Comparison of ENCODE assay signal across 12 cellular contexts in genomic region chr17:17561408-17562144, GRCh38. TPM values are rescaled to one million over a fixed set of nuclear protein-coding genes. Genes with fewer than 3 reads are reported as not detected.
DNase-seq lines count a peak whose midpoint lies in the region; ATAC-seq and TF ChIP-seq lines count a peak whose summit lies in the region.
"Had no signal": no experiment of that assay in that cellular context is flagged by ENCODE, and none has a peak within 500 bp of the region (broad histone marks: within the 10 kb centered on the region; RNA-seq: fewer than 3 reads in every experiment).

No MANE protein-coding gene starts in this region.

- peaks cover 0 to 41% (median 6%) of the 10 kb centered on the region in 11 experiments; a peak in 10 of 22 replicates for H4K20me1 ChIP-seq in BLaER1 treated with 17β-estradiol and CSF1 and Interleukin-3, amounts not matched to agents 10 nM and 100 nM
- H4K20me1 ChIP-seq in osteoblast (ENCODE audit: insufficient read depth, low read length), result peaks cover 7% of the 10 kb centered on the region

- H3K9me3 ChIP-seq in BLaER1 treated with 17β-estradiol and CSF1 and Interleukin-3, amounts not matched to agents 10 nM and 100 nM (replicated peaks in 1 of 11), result no peaks in the 10 kb centered on the region
- no peaks in the 10 kb centered on the region for H3K9me3 ChIP-seq in RWPE2 (ENCODE audit: severe bottlenecking)
- no peaks in the 10 kb centered on the region for H3K9me3 ChIP-seq in left ventricle myocardium inferior (replicated peaks)
- H3K9me3 ChIP-seq in osteoblast (ENCODE audit: low read depth, low read length), result no peaks in the 10 kb centered on the region
- H3K9me3 ChIP-seq: SJCRH30 had no signal

- no peaks in the 10 kb centered on the region for H3K79me2 ChIP-seq in osteoblast (ENCODE audit: insufficient read depth, low read length)

- intact Hi-C loops in left ventricle myocardium inferior (cut with micrococcal nuclease), result loop anchor here (10.0 kb wide), 1 partner anchor 57 kb away; no protein-coding TSS in a partner anchor

- peak overlapping the region; percentile 63 to 87 (median 78); a peak in 21 of 22 replicates for H3K27ac ChIP-seq in BLaER1 treated with 17β-estradiol and CSF1 and Interleukin-3, amounts not matched to agents 10 nM and 100 nM
- H3K27ac ChIP-seq in RWPE2 (ENCODE audit: poor library complexity, severe bottlenecking) (peak overlapping the region; percentile 39), left ventricle myocardium inferior (replicated peaks) (peak overlapping the region; percentile 36), osteoblast (ENCODE audit: low read depth, low read length) (peak overlapping the region; percentile 45)
- H3K27ac ChIP-seq: SJCRH30 had no signal

- peak; percentile 75 for ATAC-seq in RWPE2 (ENCODE audit: low read depth)
- ATAC-seq in HG03439 (IDR thresholded peaks at IDR 0.05; ENCODE audit: unreplicated experiment), result no peak
- ATAC-seq in HG02759 (IDR thresholded peaks at IDR 0.05; ENCODE audit: unreplicated experiment), result no peak

- H3K27me3 ChIP-seq in BLaER1 treated with 17β-estradiol and CSF1 and Interleukin-3, amounts not matched to agents 10 nM and 100 nM, result peaks cover 0 to 6% (median 0%) of the 10 kb centered on the region in 11 experiments; a peak in 1 of 22 replicates
- no peaks in the 10 kb centered on the region for H3K27me3 ChIP-seq in RWPE2 (ENCODE audit: insufficient read depth, poor library complexity, severe bottlenecking)
- no peaks in the 10 kb centered on the region for H3K27me3 ChIP-seq in left ventricle myocardium inferior (ENCODE audit: low read depth)
- H3K27me3 ChIP-seq in osteoblast (ENCODE audit: insufficient read depth, low read length), result no peaks in the 10 kb centered on the region
- H3K27me3 ChIP-seq: SJCRH30 had no signal

- TF ChIP-seq CTCF in RWPE2 (IDR thresholded peaks at IDR 0.05; ENCODE audit: poor library complexity, severe bottlenecking), result no peak
- TF ChIP-seq CTCF in left ventricle myocardium inferior (IDR thresholded peaks at IDR 0.05; ENCODE audit: borderline replicate concordance), result no peak
- no peak for TF ChIP-seq CTCF in osteoblast (IDR thresholded peaks at IDR 0.05; ENCODE audit: extremely low read depth, low read depth, low read length)

- peaks cover 47 to 100% (median 97%) of the 10 kb centered on the region in 10 experiments for H3K4me1 ChIP-seq in BLaER1 treated with 17β-estradiol and CSF1 and Interleukin-3, amounts not matched to agents 10 nM and 100 nM
- H3K4me1 ChIP-seq in RWPE2 (ENCODE audit: insufficient read depth, poor library complexity, severe bottlenecking) (peaks cover 15% of the 10 kb centered on the region), left ventricle myocardium inferior (peaks cover 47% of the 10 kb centered on the region), osteoblast (ENCODE audit: insufficient read depth, low read length) (peaks cover 15% of the 10 kb centered on the region)

- peak overlapping the region; percentile 85 for H2AFZ ChIP-seq in osteoblast (ENCODE audit: low read length)

- peak overlapping the region in 7 of 10 experiments; percentile 3 to 55 (median 30); a peak in 10 of 20 replicates for H3K4me3 ChIP-seq in BLaER1 treated with 17β-estradiol and CSF1 and Interleukin-3, amounts not matched to agents 10 nM and 100 nM
- no peak overlapping the region for H3K4me3 ChIP-seq in RWPE2 (ENCODE audit: severe bottlenecking)
- peak overlapping the region; percentile 17 for H3K4me3 ChIP-seq in left ventricle myocardium inferior
- H3K4me3 ChIP-seq in osteoblast (ENCODE audit: insufficient read depth, low read length), result peak overlapping the region; percentile 22
- H3K4me3 ChIP-seq: SJCRH30 had no signal

- no peaks in the 10 kb centered on the region for H3K36me3 ChIP-seq in BLaER1 treated with 17β-estradiol and CSF1 and Interleukin-3, amounts not matched to agents 10 nM and 100 nM
- H3K36me3 ChIP-seq in RWPE2 (ENCODE audit: low read depth), result no peaks in the 10 kb centered on the region
- no peaks in the 10 kb centered on the region for H3K36me3 ChIP-seq in left ventricle myocardium inferior
- H3K36me3 ChIP-seq in osteoblast (ENCODE audit: insufficient read depth, low read length), result no peaks in the 10 kb centered on the region
- H3K36me3 ChIP-seq: SJCRH30 had no signal

- H3K4me2 ChIP-seq in BLaER1 treated with 17β-estradiol and CSF1 and Interleukin-3, amounts not matched to agents 10 nM and 100 nM, result peak overlapping the region; percentile 69 to 98 (median 84)
- H3K4me2 ChIP-seq in osteoblast (ENCODE audit: insufficient read depth, low read length), result peak overlapping the region; percentile 43

- TF ChIP-seq POLR2A in erythroblast (IDR thresholded peaks at IDR 0.05; ENCODE audit: low read length), result no peak

- peak overlapping the region; percentile 21 to 76 (median 71) for H3K9ac ChIP-seq in BLaER1 treated with 17β-estradiol and CSF1 and Interleukin-3, amounts not matched to agents 10 nM and 100 nM

- DNase-seq in RWPE2 (ENCODE audit: low spot score) (no peak), left ventricle myocardium inferior (peak; percentile 31), osteoblast (ENCODE audit: insufficient read length, low spot score, missing footprints) (peak; percentile 91), erythroblast (lab: John Stamatoyannopoulos, UW) (no peak), NCI-H345 treated with DMSO at 0.1 percent for 48 hours (lab: John Stamatoyannopoulos, UW; ENCODE audit: unreplicated experiment) (no peak)
- DNase-seq: activated CD4-positive, alpha-beta T cell treated with anti-CD3 and anti-CD28 coated beads, Interleukin-2, amount 50 U/mL, for 1 hour; activated naive CD8-positive, alpha-beta T cell treated with anti-CD3 and anti-CD28 coated beads for 36 hours; MV-4-11 had no signal

RNA-seq across cellular contexts. Expression of gene PEMT, which starts 29.9 kb away (rescaled TPM):
- total RNA-seq in left ventricle myocardium inferior (18.8 TPM), osteoblast (25.3 and 26.4 TPM in 2 replicates)

Comparison
In these comparisons a context has a peak if more than half of its experiments do, and no peak if none do; other contexts are left out.
1. DNase-seq: peak in left ventricle myocardium inferior (single experiment) and osteoblast (single experiment); none in RWPE2 (single experiment), erythroblast (0 of 2) and NCI-H345 treated with DMSO at 0.1 percent for 48 hours (single experiment).
2. Peak in every context shown above with its lines, with median percentiles within 50 percentile points of each other: H3K27ac ChIP-seq.